In genomic region chr7:121000091-121000983, GRCh38 we compare ENCODE assay signal across 10 cellular contexts. TPM values are rescaled to one million over a fixed set of nuclear protein-coding genes. Genes with fewer than 3 reads are reported as not detected.
A peak's percentile ranks its signal among the peaks of the same experiment; 100 is the strongest.
DNase-seq lines count a peak whose midpoint lies in the region; ATAC-seq and TF ChIP-seq lines count a peak whose summit lies in the region.
"Had no signal": no experiment of that assay in that cellular context is flagged by ENCODE, and none has a peak within 500 bp of the region (broad histone marks: within the 10 kb centered on the region; RNA-seq: fewer than 3 reads in every experiment).

No MANE protein-coding gene starts in this region.

- no TSS peak for BruUV-seq in PC-9 (replicated peaks; lab: Mats Ljungman, UMichigan)

- no peak; the same call in 1 of the 2 replicates for TF ChIP-seq CTCF in AG10803 (conservative IDR thresholded peaks at IDR 0.05; ENCODE audit: low read length)
- no peak for TF ChIP-seq CTCF in PC-9 (conservative IDR thresholded peaks at IDR 0.05)
- TF ChIP-seq CTCF in fibroblast of lung (conservative IDR thresholded peaks at IDR 0.05 in 1 of 2, IDR thresholded peaks at IDR 0.05 in 1 of 2; ENCODE audit: low read depth in 1 of 2, low read length in 2 of 2) = no peak
- TF ChIP-seq CTCF in osteoblast (IDR thresholded peaks at IDR 0.05; ENCODE audit: extremely low read depth, low read depth, low read length) = no peak

- POLR2A ChIA-PET in PC-9 (lab: Charles Lee; ENCODE audit: unreplicated experiment) = interaction anchor here (0.5 to 0.6 kb wide), 3 partner anchors 8 to 695 kb away, joined by 3 to 4 read pairs (median 4); no protein-coding TSS in a partner anchor

- H3K79me2 ChIP-seq in PC-9 (ENCODE audit: low read depth) (no peaks in the 10 kb centered on the region), fibroblast of lung (ENCODE audit: control insufficient read depth, insufficient read depth, low read length) (peaks cover 70% of the 10 kb centered on the region), osteoblast (ENCODE audit: insufficient read depth, low read length) (peaks cover 48% of the 10 kb centered on the region)

- DNase-seq in AG10803 (ENCODE audit: low read depth) (no peak), PC-9 (no peak), fibroblast of lung (ENCODE audit: low read depth in 2 of 2) (peak; percentile 59 to 90), osteoblast (ENCODE audit: insufficient read length, low spot score, missing footprints) (no peak), GM19240 (ENCODE audit: insufficient read length, low spot score) (no peak)
- DNase-seq in stimulated activated naive CD4-positive, alpha-beta T cell (lab: John Stamatoyannopoulos, UW) = no peak
- DNase-seq: CD4-positive, alpha-beta T cell; NCI-H524 had no signal

- H3K9me3 ChIP-seq in PC-9 (ENCODE audit: insufficient read depth, low read depth) (no peaks in the 10 kb centered on the region; the same call in 1 of the 2 replicates), fibroblast of lung (ENCODE audit: control insufficient read depth, insufficient read depth, low read depth, low read length) (no peaks in the 10 kb centered on the region), osteoblast (ENCODE audit: low read depth, low read length) (no peaks in the 10 kb centered on the region)

- H3K27me3 ChIP-seq in PC-9 (ENCODE audit: insufficient read depth, low read depth) (no peaks in the 10 kb centered on the region), fibroblast of lung (ENCODE audit: control insufficient read depth, insufficient read depth, low read length) (no peaks in the 10 kb centered on the region), osteoblast (ENCODE audit: insufficient read depth, low read length) (no peaks in the 10 kb centered on the region)

- no peaks in the 10 kb centered on the region for H3K36me3 ChIP-seq in PC-9 (ENCODE audit: low read depth)
- H3K36me3 ChIP-seq in fibroblast of lung (ENCODE audit: control insufficient read depth, insufficient read depth, low read length) = no peaks in the 10 kb centered on the region
- H3K36me3 ChIP-seq in osteoblast (ENCODE audit: insufficient read depth, low read length) = no peaks in the 10 kb centered on the region

- peak overlapping the region; percentile 29; the same call in 1 of the 2 replicates for H2AFZ ChIP-seq in PC-9
- no peak overlapping the region for H2AFZ ChIP-seq in fibroblast of lung (ENCODE audit: low read length)
- H2AFZ ChIP-seq in osteoblast (ENCODE audit: low read length) = no peak overlapping the region

- H3K27ac ChIP-seq in PC-9 = no peak overlapping the region
- peak overlapping the region; percentile 57 for H3K27ac ChIP-seq in fibroblast of lung (ENCODE audit: insufficient read depth, low read length)
- H3K27ac ChIP-seq in osteoblast (ENCODE audit: low read depth, low read length) = peak overlapping the region; percentile 38

- intact Hi-C loops in PC-9 (cut with micrococcal nuclease; ENCODE audit: unreplicated experiment) = no loop called here

- 0 out of 2 replicates have a peak, but pooled peaks cover 9% of the 10 kb centered on the region for H3K4me1 ChIP-seq in PC-9 (replicated peaks; ENCODE audit: insufficient read depth)
- H3K4me1 ChIP-seq in fibroblast of lung (ENCODE audit: control insufficient read depth, extremely low read depth, insufficient read depth, low read length) = peaks cover 14% of the 10 kb centered on the region
- peaks cover 42% of the 10 kb centered on the region for H3K4me1 ChIP-seq in osteoblast (ENCODE audit: insufficient read depth, low read length)

- H4K20me1 ChIP-seq in PC-9 (ENCODE audit: insufficient read depth) (no peaks in the 10 kb centered on the region), fibroblast of lung (ENCODE audit: control insufficient read depth, extremely low read depth, insufficient read depth, low read length) (no peaks in the 10 kb centered on the region), osteoblast (ENCODE audit: insufficient read depth, low read length) (no peaks in the 10 kb centered on the region)

- ATAC-seq in GM19455 (IDR thresholded peaks at IDR 0.05; ENCODE audit: unreplicated experiment) (no peak), GM21367 (IDR thresholded peaks at IDR 0.05; ENCODE audit: unreplicated experiment) (no peak)

- CTCF ChIA-PET in PC-9 (lab: Charles Lee) = no interaction called here

- H3K4me2 ChIP-seq in PC-9 = peak overlapping the region; percentile 23; the same call in 1 of the 2 replicates
- H3K4me2 ChIP-seq in fibroblast of lung (ENCODE audit: extremely low read depth, insufficient read depth, low read length) = peak overlapping the region; percentile 53
- peak overlapping the region; percentile 71 for H3K4me2 ChIP-seq in osteoblast (ENCODE audit: insufficient read depth, low read length)

- H3K9ac ChIP-seq in fibroblast of lung (ENCODE audit: insufficient read depth, low read length) = no peak overlapping the region

- H3K9me2 ChIP-seq in PC-9 (ENCODE audit: insufficient read depth) = no peaks in the 10 kb centered on the region

- H3F3A ChIP-seq in PC-9 (ENCODE audit: insufficient read depth, low read depth) = peaks cover 4% of the 10 kb centered on the region; the same call in 1 of the 2 replicates

- H3K4me3 ChIP-seq in AG10803 (ENCODE audit: low read length) = peak overlapping the region; percentile 42
- H3K4me3 ChIP-seq in PC-9 = no peak overlapping the region
- peak overlapping the region; percentile 14 to 48 (median 28) for H3K4me3 ChIP-seq in fibroblast of lung (replicated peaks in 1 of 4; ENCODE audit: control extremely low read depth in 1 of 4, insufficient read depth in 1 of 4, low read depth in 3 of 4, low read length in 4 of 4)
- peak overlapping the region; percentile 26 for H3K4me3 ChIP-seq in osteoblast (ENCODE audit: insufficient read depth, low read length)

RNA-seq across cellular contexts. Expression of gene CPED1, which starts 11.8 kb away (rescaled TPM):
- total RNA-seq in PC-9 (2021) (1.2 and 2.4 TPM in 2 replicates), fibroblast of lung (84.0 and 196 TPM in 2 replicates), osteoblast (30.8 and 37.4 TPM in 2 replicates)
- polyA plus RNA-seq in fibroblast of lung = 70.2 and 83.2 TPM in 2 replicates
- polyA plus RNA-seq in fibroblast of lung (2012) = 46.2 and 59.8 TPM in 2 replicates
- polyA minus RNA-seq in fibroblast of lung (ENCODE audit: low replicate concordance) = 142 and 352 TPM in 2 replicates

RNA-seq across cellular contexts. Expression of gene ING3, which starts 49.8 kb away (rescaled TPM):
- total RNA-seq in PC-9 (2021) (10.9 and 16.4 TPM in 2 replicates), fibroblast of lung (13.1 and 17.5 TPM in 2 replicates), osteoblast (16.6 and 17.7 TPM in 2 replicates)
- 14.5 and 16.6 TPM in 2 replicates for polyA plus RNA-seq in fibroblast of lung
- 9.7 TPM in 2 replicates for polyA plus RNA-seq in fibroblast of lung (2012)
- 0.63 and 0.86 TPM in 2 replicates for polyA minus RNA-seq in fibroblast of lung (ENCODE audit: low replicate concordance)

Comparison
In these comparisons a context has a peak if more than half of its experiments do, and no peak if none do; other contexts are left out.
1. DNase-seq: peak in fibroblast of lung (2 of 2); none in AG10803 (single experiment), PC-9 (0 of 2), osteoblast (single experiment), GM19240 (single experiment) and stimulated activated naive CD4-positive, alpha-beta T cell (0 of 6).
2. Peak in every context shown above with its lines, with median percentiles within 50 percentile points of each other: H3K4me2 ChIP-seq.